In genomic region chr19:2455481-2456300, GRCh38 we compare ENCODE assay signal across 8 cellular contexts. TPM values are rescaled to one million over a fixed set of nuclear protein-coding genes. Genes with fewer than 3 reads are reported as not detected.
DNase-seq lines count a peak whose midpoint lies in the region; ATAC-seq and TF ChIP-seq lines count a peak whose summit lies in the region.

No MANE protein-coding gene starts in this region.

- 7 to 8% methylated on average over 31 to 34 of the region's 42 CpGs for WGBS in mesodermal cell (ENCODE audit: insufficient coverage in 2 of 2), 2 experiments

- H3K4me3 ChIP-seq in coronary artery (peak overlapping the region; percentile 93), mesodermal cell (ENCODE audit: extremely low read depth, insufficient read depth, low read length, poor library complexity, severe bottlenecking) (peak overlapping the region; percentile 100), subcutaneous abdominal adipose tissue (ENCODE audit: low read depth in 1 of 5, low read length in 5 of 5) (peak overlapping the region in 4 of 5 donors; percentile 75 to 90 (median 79))

- ATAC-seq in HG03175 (IDR thresholded peaks at IDR 0.05; ENCODE audit: unreplicated experiment) (peak; percentile 20), HG03378 (IDR thresholded peaks at IDR 0.05; ENCODE audit: unreplicated experiment) (no peak)

- H3K4me1 ChIP-seq in mesodermal cell (ENCODE audit: control insufficient read depth, insufficient read depth, low read length, poor library complexity, severe bottlenecking) (peaks cover 21% of the 10 kb centered on the region), subcutaneous abdominal adipose tissue (ENCODE audit: control insufficient read depth in 5 of 5, insufficient read depth in 5 of 5, low read length in 5 of 5) (peaks cover 0 to 19% (median 15%) of the 10 kb centered on the region in 5 donors)

- DNase-seq in NCI-H2227 (lab: John Stamatoyannopoulos, UW; ENCODE audit: unreplicated experiment) (peak; percentile 47), NCI-H2227 treated with DMSO at 0.1 percent for 48 hours (lab: John Stamatoyannopoulos, UW) (no peak), coronary artery (ENCODE audit: low spot score) (no peak)

- H3K27me3 ChIP-seq in subcutaneous abdominal adipose tissue (ENCODE audit: control insufficient read depth in 5 of 5, insufficient read depth in 4 of 5, low read length in 5 of 5) = no peaks in the 10 kb centered on the region

- H3K9me3 ChIP-seq in mesodermal cell (ENCODE audit: control insufficient read depth, low read length) (no peaks in the 10 kb centered on the region), subcutaneous abdominal adipose tissue (ENCODE audit: control insufficient read depth in 5 of 5, low read length in 5 of 5) (no peaks in the 10 kb centered on the region)

- TF ChIP-seq CTCF in VCaP (conservative IDR thresholded peaks at IDR 0.05) = no peak
- TF ChIP-seq CTCF in coronary artery (IDR thresholded peaks at IDR 0.05) = no peak

- H3K36me3 ChIP-seq in mesodermal cell (ENCODE audit: control insufficient read depth, insufficient read depth, low read length) (peaks cover 16% of the 10 kb centered on the region), subcutaneous abdominal adipose tissue (ENCODE audit: control insufficient read depth in 5 of 5, insufficient read depth in 5 of 5, low read length in 5 of 5) (no peaks in the 10 kb centered on the region)

- peak overlapping the region in 4 of 5 donors; percentile 59 to 83 (median 76) for H3K9ac ChIP-seq in subcutaneous abdominal adipose tissue (ENCODE audit: low read length in 5 of 5)

- H3K27ac ChIP-seq in VCaP (peak overlapping the region; percentile 90), coronary artery (peak overlapping the region in 1 of 2 donors; percentile 2), mesodermal cell (ENCODE audit: low read depth, low read length, severe bottlenecking) (peak overlapping the region; percentile 59), subcutaneous abdominal adipose tissue (ENCODE audit: low read depth, low read length) (no peak overlapping the region)

RNA-seq across cellular contexts. Expression of gene LMNB2, which starts 1.1 kb away (rescaled TPM):
- polyA plus RNA-seq in mesodermal cell (2013, experiment 1 of 2) = 83.7 TPM
- 74.4 TPM for polyA plus RNA-seq in mesodermal cell (2013, experiment 2 of 2)

RNA-seq across cellular contexts. Expression of gene GADD45B, which starts 20.2 kb away (rescaled TPM):
- 28.2 TPM for polyA plus RNA-seq in mesodermal cell (2013, experiment 1 of 2)
- polyA plus RNA-seq in mesodermal cell (2013, experiment 2 of 2) = 27.5 TPM

RNA-seq across cellular contexts. Expression of gene TIMM13, which starts 28.3 kb away (rescaled TPM):
- 96.2 TPM for polyA plus RNA-seq in mesodermal cell (2013, experiment 1 of 2)
- polyA plus RNA-seq in mesodermal cell (2013, experiment 2 of 2) = 71.7 TPM
